In the genomic region with DNA sequence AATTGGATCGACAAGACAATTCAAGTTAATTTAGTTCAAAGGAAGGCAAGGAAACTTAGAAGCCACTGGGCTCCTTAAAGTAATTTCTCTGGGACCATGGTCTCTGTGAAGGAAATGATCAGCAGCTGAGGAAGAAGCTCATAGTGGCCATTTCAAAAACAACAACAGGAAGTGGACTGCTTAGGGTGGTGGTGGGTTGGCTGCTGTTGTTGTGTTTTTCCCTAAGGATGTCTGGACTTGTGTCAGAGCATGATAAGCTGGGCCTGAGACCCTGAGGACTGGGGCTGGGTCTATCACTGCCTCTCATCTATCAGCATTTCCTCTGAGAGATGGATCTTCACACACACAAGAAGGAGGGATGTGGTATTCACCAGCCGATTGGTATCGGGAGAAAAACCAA, we compare ENCODE assay signal across 27 cellular contexts. TPM values are rescaled to one million over a fixed set of nuclear protein-coding genes. Genes with fewer than 3 reads are reported as not detected.
"Had no signal": no experiment of that assay in that cellular context is flagged by ENCODE, and none has a peak within 500 bp of the region (broad histone marks: within the 10 kb centered on the region; RNA-seq: fewer than 3 reads in every experiment).

No MANE protein-coding gene starts in this region.

- H3K36me3 ChIP-seq: ascending aorta had no signal

- H3K4me3 Mint-ChIP-seq: activated CD8-positive, alpha-beta T cell treated with anti-CD3 and anti-CD28 coated beads, Interleukin-2, amount 10 ng/mL, durations not matched to agents 7 days and 5 days; activated naive CD8-positive, alpha-beta T cell treated with anti-CD3 and anti-CD28 coated beads, Interleukin-2, amount 50 U/mL, for 24 hours; central memory CD8-positive, alpha-beta T cell; T-cell; WTC11 had no signal

- ATAC-seq: activated CD8-positive, alpha-beta T cell treated with anti-CD3 and anti-CD28 coated beads, Interleukin-2, amount 10 ng/mL, durations not matched to agents 7 days and 5 days; activated naive CD4-positive, alpha-beta T cell treated with anti-CD3 and anti-CD28 coated beads, Interleukin-2, amount 50 U/mL, for 72 hours; activated naive CD8-positive, alpha-beta T cell treated with anti-CD3 and anti-CD28 coated beads, Interleukin-2, amount 50 U/mL, for 24 hours; body of pancreas; T-cell; WTC11 had no signal

- DNase-seq: activated CD4-positive, alpha-beta T cell treated with anti-CD3 and anti-CD28 coated beads for 48 hours; activated CD4-positive, alpha-beta T cell treated with anti-CD3 and anti-CD28 coated beads, Interleukin-2, amount 50 U/mL, for 4 hours; activated CD4-positive, CD25-positive, alpha-beta regulatory T cell treated with anti-CD3 and anti-CD28 coated beads, Interleukin-2, amount 50 U/mL, for 72 hours; activated CD8-positive, alpha-beta memory T cell treated with anti-CD3 and anti-CD28 coated beads, Interleukin-2, amount 50 U/mL, for 48 hours; activated CD8-positive, alpha-beta T cell treated with anti-CD3 and anti-CD28 coated beads, Interleukin-2, amount 10 ng/mL, durations not matched to agents 7 days and 5 days; activated effector memory CD4-positive, alpha-beta T cell treated with anti-CD3 and anti-CD28 coated beads, Interleukin-2, amount 50 U/mL, for 16 hours; activated naive CD4-positive, alpha-beta T cell treated with Interleukin-2 at 50 U/mL for 16 hours; activated naive CD8-positive, alpha-beta T cell treated with anti-CD3 and anti-CD28 coated beads, Interleukin-2, amount 50 U/mL, for 24 hours; activated T-cell treated with anti-CD3 and anti-CD28 coated beads, Interleukin-2, amount 50 U/mL, for 1 hour; amniotic stem cell; body of pancreas; Karpas-422; MM.1S; NCI-H1105 treated with DMSO at 0.1 percent for 48 hours; NCI-H1436 treated with DMSO at 0.1 percent for 48 hours; NCI-H187 treated with DMSO at 0.1 percent for 48 hours; NCI-H2081 treated with DMSO at 0.1 percent for 48 hours; NCI-H446; NCI-H524; T-cell; T-helper 2 cell; T1000 had no signal

- H3K27me3 Mint-ChIP-seq: activated naive CD8-positive, alpha-beta T cell treated with anti-CD3 and anti-CD28 coated beads, Interleukin-2, amount 50 U/mL, for 24 hours; central memory CD8-positive, alpha-beta T cell had no signal

- H3K27ac Mint-ChIP-seq: activated CD8-positive, alpha-beta T cell treated with anti-CD3 and anti-CD28 coated beads, Interleukin-2, amount 10 ng/mL, durations not matched to agents 7 days and 5 days; activated naive CD4-positive, alpha-beta T cell treated with anti-CD3 and anti-CD28 coated beads, Interleukin-2, amount 50 U/mL, for 72 hours; activated naive CD8-positive, alpha-beta T cell treated with anti-CD3 and anti-CD28 coated beads, Interleukin-2, amount 50 U/mL, for 24 hours; T-cell; WTC11 had no signal

- H3K27ac ChIP-seq: ascending aorta, body of pancreas, SK-N-MC had no signal

- H3K4me1 Mint-ChIP-seq: activated naive CD8-positive, alpha-beta T cell treated with anti-CD3 and anti-CD28 coated beads, Interleukin-2, amount 50 U/mL, for 24 hours; central memory CD8-positive, alpha-beta T cell; T-cell had no signal

- H3K4me3 ChIP-seq: ascending aorta, body of pancreas, SK-N-MC had no signal

- H3K9me3 Mint-ChIP-seq: activated naive CD8-positive, alpha-beta T cell treated with anti-CD3 and anti-CD28 coated beads, Interleukin-2, amount 50 U/mL, for 24 hours; T-cell; WTC11 had no signal

- H3K9me3 ChIP-seq: ascending aorta, body of pancreas had no signal

- H3K27me3 ChIP-seq: ascending aorta, body of pancreas had no signal

- H3K4me1 ChIP-seq: body of pancreas had no signal

- H3K36me3 Mint-ChIP-seq: activated naive CD4-positive, alpha-beta T cell treated with anti-CD3 and anti-CD28 coated beads, Interleukin-2, amount 50 U/mL, for 72 hours; T-cell had no signal

RNA-seq across cellular contexts. Expression of a gene that starts 18.3 kb away (rescaled TPM):
- total RNA-seq: activated CD8-positive, alpha-beta T cell treated with anti-CD3 and anti-CD28 coated beads, Interleukin-2, amount 10 ng/mL, durations not matched to agents 7 days and 5 days; activated naive CD4-positive, alpha-beta T cell treated with anti-CD3 and anti-CD28 coated beads, Interleukin-2, amount 50 U/mL, for 72 hours had no signal
